In genomic region chr9:37079370-37080164, GRCh38 we compare ENCODE assay signal across 8 cellular contexts. TPM values are rescaled to one million over a fixed set of nuclear protein-coding genes. Genes with fewer than 3 reads are reported as not detected.
DNase-seq lines count a peak whose midpoint lies in the region; ATAC-seq and TF ChIP-seq lines count a peak whose summit lies in the region.

No MANE protein-coding gene starts in this region.

- CTCF ChIA-PET in BJ (lab: Yijun Ruan, JAX): interaction anchor here (0.6 to 1.3 kb wide), 3 partner anchors 9 to 17 kb away, joined by 3 to 4 read pairs (median 3); no protein-coding TSS in a partner anchor

- intact Hi-C loops in activated CD4-positive, alpha-beta T cell treated with anti-CD3 and anti-CD28 coated beads, Interleukin-2, amount 10 ng/mL, durations not matched to agents 24 days and 14 days (cut with micrococcal nuclease): loop anchor here (1.0 to 2.0 kb wide), 4 partner anchors 41 to 386 kb away; partner anchors contain the start of genes ZBTB5 and ZCCHC7

- H3K4me1 Mint-ChIP-seq in activated CD4-positive, alpha-beta T cell treated with anti-CD3 and anti-CD28 coated beads, Interleukin-2, amount 10 ng/mL, durations not matched to agents 24 days and 14 days: peaks cover 23% of the 10 kb centered on the region

- H3K27ac ChIP-seq in coronary artery (peak overlapping the region; percentile 89 to 94), layer of hippocampus (ENCODE audit: low read depth, low read length) (peak overlapping the region; percentile 88)

- ATAC-seq in GM19324 (IDR thresholded peaks at IDR 0.05; ENCODE audit: low FRiP score, unreplicated experiment) (peak; percentile 96), HG03460 (IDR thresholded peaks at IDR 0.05; ENCODE audit: unreplicated experiment) (peak; percentile 93)

- peaks cover 3% of the 10 kb centered on the region for H3K27me3 ChIP-seq in BJ (ENCODE audit: control insufficient read depth, insufficient read depth, low read length)
- no peaks in the 10 kb centered on the region for H3K27me3 ChIP-seq in layer of hippocampus (ENCODE audit: control insufficient read depth, insufficient read depth, low read length)

- no peaks in the 10 kb centered on the region for H3K36me3 ChIP-seq in BJ (ENCODE audit: control insufficient read depth, insufficient read depth, low read length)

- peak overlapping the region; percentile 93 for H3K4me3 ChIP-seq in BJ (ENCODE audit: low read depth, low read length)
- H3K4me3 ChIP-seq in coronary artery: peak overlapping the region; percentile 90

- TF ChIP-seq CTCF in BJ (IDR thresholded peaks at IDR 0.05; ENCODE audit: insufficient read depth, low read depth, low read length) (no peak), coronary artery (IDR thresholded peaks at IDR 0.05) (no peak)

- peaks cover 7% of the 10 kb centered on the region for H3K27me3 Mint-ChIP-seq in activated CD4-positive, alpha-beta T cell treated with anti-CD3 and anti-CD28 coated beads, Interleukin-2, amount 10 ng/mL, durations not matched to agents 24 days and 14 days

- H3K9me3 Mint-ChIP-seq in activated CD4-positive, alpha-beta T cell treated with anti-CD3 and anti-CD28 coated beads, Interleukin-2, amount 10 ng/mL, durations not matched to agents 24 days and 14 days: no peaks in the 10 kb centered on the region

- POLR2A ChIA-PET in BJ (lab: Charles Lee): interaction anchor here (0.6 to 1.0 kb wide), 2 partner anchors 41 to 500 kb away, joined by 4 to 11 read pairs; partner anchors contain the start of gene ZCCHC7

- H3K4me3 Mint-ChIP-seq in activated CD4-positive, alpha-beta T cell treated with anti-CD3 and anti-CD28 coated beads, Interleukin-2, amount 10 ng/mL, durations not matched to agents 24 days and 14 days: peak overlapping the region; percentile 95

- peak; percentile 61 for DNase-seq in BJ (ENCODE audit: low read depth)
- DNase-seq in NCI-H526 (lab: John Stamatoyannopoulos, UW): peak; percentile 97
- peak; percentile 97 for DNase-seq in activated CD4-positive, alpha-beta T cell treated with anti-CD3 and anti-CD28 coated beads, Interleukin-2, amount 10 ng/mL, durations not matched to agents 24 days and 14 days
- DNase-seq in coronary artery (ENCODE audit: low spot score): peak; percentile 93
- DNase-seq in stimulated activated CD4-positive, alpha-beta T cell treated with anti-CD3 and anti-CD28 coated beads, Interleukin-1b, Interleukin-23, amount 100 ng/mL, for 24 hours (ENCODE audit: low read depth in 4 of 4, low spot score in 1 of 4): peak; percentile 70 to 86 (median 78)

- H3K27ac Mint-ChIP-seq in activated CD4-positive, alpha-beta T cell treated with anti-CD3 and anti-CD28 coated beads, Interleukin-2, amount 10 ng/mL, durations not matched to agents 24 days and 14 days: peak overlapping the region; percentile 96

- peaks cover 15% of the 10 kb centered on the region for H3K36me3 Mint-ChIP-seq in activated CD4-positive, alpha-beta T cell treated with anti-CD3 and anti-CD28 coated beads, Interleukin-2, amount 10 ng/mL, durations not matched to agents 24 days and 14 days (ENCODE audit: low read depth)

RNA-seq across cellular contexts. Expression of gene ZCCHC7, which starts 40.8 kb away (rescaled TPM):
- 23.2 and 25.3 TPM in 2 replicates for polyA plus RNA-seq in BJ (2011; rRNA removed)
- polyA minus RNA-seq in BJ (2011; rRNA and poly(A)+ RNA removed): 17.2 and 30.7 TPM in 2 replicates
- total RNA-seq in activated CD4-positive, alpha-beta T cell treated with anti-CD3 and anti-CD28 coated beads, Interleukin-2, amount 10 ng/mL, durations not matched to agents 24 days and 14 days: 24.2 and 25.3 TPM in 2 replicates

RNA-seq across cellular contexts. Expression of gene PAX5, which starts 45.5 kb away (rescaled TPM):
- polyA plus RNA-seq in BJ (2011; rRNA removed): not detected in 2 replicates
- not detected in 2 replicates for polyA minus RNA-seq in BJ (2011; rRNA and poly(A)+ RNA removed)
- total RNA-seq in activated CD4-positive, alpha-beta T cell treated with anti-CD3 and anti-CD28 coated beads, Interleukin-2, amount 10 ng/mL, durations not matched to agents 24 days and 14 days: 0.16 and 0.33 TPM in 2 replicates

Comparison
In these comparisons a context has a peak if more than half of its experiments do, and no peak if none do; other contexts are left out.
1. Peak in every context shown above with its lines: DNase-seq, ATAC-seq, H3K4me3 ChIP-seq and H3K27ac ChIP-seq.